ENCODE assay signal across 8 cellular contexts in genomic region chrX:130120746-130121504, GRCh38. TPM values are rescaled to one million over a fixed set of nuclear protein-coding genes. Genes with fewer than 3 reads are reported as not detected.
DNase-seq lines count a peak whose midpoint lies in the region; ATAC-seq, FAIRE-seq and TF ChIP-seq lines count a peak whose summit lies in the region.

No MANE protein-coding gene starts in this region.

- no peaks in the 10 kb centered on the region for H3K27me3 ChIP-seq in prostate gland (replicated peaks; ENCODE audit: insufficient read depth)

- H3K4me3 ChIP-seq in prostate gland = peak overlapping the region; percentile 6 to 16

- 2% methylated on average over 30 of the region's 58 CpGs for WGBS in prostate gland

- no peaks in the 10 kb centered on the region for H3K36me3 ChIP-seq in prostate gland

- TF ChIP-seq CTCF in prostate gland (IDR thresholded peaks at IDR 0.05) = peak; percentile 10 to 76 (median 53)

- H3K4me1 Mint-ChIP-seq in activated naive CD8-positive, alpha-beta T cell treated with anti-CD3 and anti-CD28 coated beads, Interleukin-2, amount 50 U/mL, for 24 hours = peaks cover 29% of the 10 kb centered on the region

- peak; percentile 52 for ATAC-seq in GM19324 (IDR thresholded peaks at IDR 0.05; ENCODE audit: low FRiP score, unreplicated experiment)
- peak; percentile 70 for ATAC-seq in HG03442 (IDR thresholded peaks at IDR 0.05; ENCODE audit: unreplicated experiment)
- peak; percentile 89 for ATAC-seq in SK-N-SH treated with all-trans-retinoic acid at 6 μM for 48 hours
- ATAC-seq in activated naive CD8-positive, alpha-beta T cell treated with anti-CD3 and anti-CD28 coated beads, Interleukin-2, amount 50 U/mL, for 24 hours = peak; percentile 86
- ATAC-seq in left cardiac atrium = peak; percentile 81

- H3K36me3 Mint-ChIP-seq in activated naive CD8-positive, alpha-beta T cell treated with anti-CD3 and anti-CD28 coated beads, Interleukin-2, amount 50 U/mL, for 24 hours (ENCODE audit: low read depth) = no peaks in the 10 kb centered on the region

- no peaks in the 10 kb centered on the region for H3K9me3 Mint-ChIP-seq in activated naive CD8-positive, alpha-beta T cell treated with anti-CD3 and anti-CD28 coated beads, Interleukin-2, amount 50 U/mL, for 24 hours

- peak overlapping the region; percentile 48 for H3K4me3 Mint-ChIP-seq in activated naive CD8-positive, alpha-beta T cell treated with anti-CD3 and anti-CD28 coated beads, Interleukin-2, amount 50 U/mL, for 24 hours

- peak; percentile 36 for TF ChIP-seq POLR2A in prostate gland (IDR thresholded peaks at IDR 0.05)

- H3K9me3 ChIP-seq in prostate gland = no peaks in the 10 kb centered on the region

- DNase-seq in AML-193 (lab: John Stamatoyannopoulos, UW) (peak; percentile 34 to 60), left cardiac atrium (peak; percentile 80), prostate gland (ENCODE audit: low spot score) (peak; percentile 59), urothelium cell line (ENCODE audit: low spot score) (peak; percentile 64)
- DNase-seq in activated naive CD8-positive, alpha-beta T cell treated with anti-CD3 and anti-CD28 coated beads, Interleukin-2, amount 50 U/mL, for 24 hours = peak; percentile 64

- H3K4me1 ChIP-seq in prostate gland (replicated peaks) = no peaks in the 10 kb centered on the region

- intact Hi-C loops in left cardiac atrium (cut with DNase I) = loop anchor here (5.0 to 10.0 kb wide), 2 partner anchors 44 to 46 kb away; no protein-coding TSS in a partner anchor
- intact Hi-C loops in prostate gland (cut with DNase I) = loop anchor here (5.0 kb wide), 1 partner anchor 39 kb away; no protein-coding TSS in a partner anchor

- H3K27me3 Mint-ChIP-seq in activated naive CD8-positive, alpha-beta T cell treated with anti-CD3 and anti-CD28 coated beads, Interleukin-2, amount 50 U/mL, for 24 hours = no peaks in the 10 kb centered on the region

- H3K27ac Mint-ChIP-seq in activated naive CD8-positive, alpha-beta T cell treated with anti-CD3 and anti-CD28 coated beads, Interleukin-2, amount 50 U/mL, for 24 hours = no peak overlapping the region

- no peak for FAIRE-seq in urothelium cell line (lab: Jason Lieb, UNC)

- peak overlapping the region; percentile 46 to 67 for H3K27ac ChIP-seq in prostate gland

TF ChIP-seq in SK-N-SH treated with all-trans-retinoic acid at 6 μM for 48 hours, 23 proteins besides CTCF, POLR2A, EP300 and RAD21:
- 0 out of 2 replicates have a peak, but pooled peaks have one; percentile 3 for TF ChIP-seq ZC3H10 (CRISPR knock-in tag; IDR thresholded peaks at IDR 0.05)
- TF ChIP-seq CSRNP3 (CRISPR knock-in tag; IDR thresholded peaks at IDR 0.05) = no peak
- TF ChIP-seq POU6F1 (CRISPR knock-in tag; IDR thresholded peaks at IDR 0.05; ENCODE audit: borderline replicate concordance, low read depth) = no peak
- no peak for TF ChIP-seq PPARA (CRISPR knock-in tag; IDR thresholded peaks at IDR 0.05; ENCODE audit: borderline replicate concordance)

RNA-seq across cellular contexts. Expression of gene ELF4, which starts 10.6 kb away (rescaled TPM):
- total RNA-seq in left cardiac atrium = 1 to 10 TPM; 4.2 to 6.4 TPM
- total RNA-seq in prostate gland = 1 to 10 TPM; 6.5 to 6.9 TPM

RNA-seq across cellular contexts. Expression of gene AIFM1, which starts 44.7 kb away (rescaled TPM):
- 10 to 100 TPM; 83.1 to 99.9 TPM for total RNA-seq in left cardiac atrium
- total RNA-seq in prostate gland = 10 to 100 TPM; 21.8 to 32.2 TPM

RNA-seq across cellular contexts. Expression of gene RAB33A, which starts 50.8 kb away (rescaled TPM):
- total RNA-seq in left cardiac atrium (10 to 100 TPM in 1 of 2 donors, 1 to 10 TPM in 1; 3.8 to 19.2 TPM), prostate gland (under 1 TPM in 1 of 2 donors, not detected in 1; 0.62 TPM)

Comparison
In these comparisons a context has a peak if more than half of its experiments do, and no peak if none do; other contexts are left out.
1. Peak in every context shown above with its lines: DNase-seq, ATAC-seq, H3K4me3 ChIP-seq and H3K27ac ChIP-seq.